22 cellular contexts compared by ENCODE assay signal in the genomic region with DNA sequence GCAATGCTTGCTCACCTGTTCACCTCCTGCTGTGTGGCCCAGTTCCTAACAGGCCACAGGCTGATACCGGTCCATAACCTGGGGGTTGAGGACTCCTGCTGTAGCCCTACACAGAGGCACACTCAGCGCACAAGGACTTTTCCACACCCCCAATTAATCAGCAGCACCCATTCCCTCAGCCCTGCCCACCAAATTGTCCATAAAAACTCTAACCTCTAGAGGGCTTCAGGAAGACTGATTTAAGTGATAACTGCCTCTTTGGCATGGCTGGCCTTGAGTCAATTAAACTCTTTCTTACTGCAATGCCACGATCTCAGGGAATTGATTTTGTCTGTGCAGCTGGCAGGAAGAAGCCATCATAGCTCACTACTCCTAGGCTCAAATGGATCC.
A peak's percentile ranks its signal among the peaks of the same experiment; 100 is the strongest.
DNase-seq lines count a peak whose midpoint lies in the region; ATAC-seq and TF ChIP-seq lines count a peak whose summit lies in the region.
"Had no signal": no experiment of that assay in that cellular context is flagged by ENCODE, and none has a peak within 500 bp of the region (broad histone marks: within the 10 kb centered on the region; RNA-seq: fewer than 3 reads in every experiment).

No MANE protein-coding gene starts in this region.

- no peaks in the 10 kb centered on the region for H3K36me3 Mint-ChIP-seq in activated naive CD4-positive, alpha-beta T cell treated with anti-CD3 and anti-CD28 coated beads, Interleukin-2, amount 50 U/mL, for 72 hours

- no peak for ATAC-seq in activated naive CD4-positive, alpha-beta T cell treated with anti-CD3 and anti-CD28 coated beads, Interleukin-2, amount 50 U/mL, for 72 hours
- ATAC-seq: gastrocnemius medialis; naive thymus-derived CD4-positive, alpha-beta T cell had no signal

- H3K9me3 ChIP-seq in esophagus squamous epithelium, result no peaks in the 10 kb centered on the region
- H3K9me3 ChIP-seq: ascending aorta, gastrocnemius medialis, spleen, upper lobe of left lung had no signal

- H3K36me3 ChIP-seq in esophagus squamous epithelium, result no peaks in the 10 kb centered on the region
- H3K36me3 ChIP-seq in urinary bladder (ENCODE audit: insufficient read depth), result no peaks in the 10 kb centered on the region
- H3K36me3 ChIP-seq: ascending aorta, gastrocnemius medialis, spleen, upper lobe of left lung had no signal

- no peaks in the 10 kb centered on the region for H3K27me3 ChIP-seq in esophagus squamous epithelium
- H3K27me3 ChIP-seq: ascending aorta, gastrocnemius medialis, spleen, upper lobe of left lung had no signal

- peak in 2 of 3 experiments; percentile 12 to 47 for DNase-seq in NCI-H1417 (lab: John Stamatoyannopoulos, UW)
- no peak for DNase-seq in NCI-H1417 treated with DMSO at 0.1 percent for 48 hours (lab: John Stamatoyannopoulos, UW)
- peak; percentile 19 for DNase-seq in NCI-H69 (lab: John Stamatoyannopoulos, UW)
- DNase-seq in esophagus squamous epithelium (lab: John Stamatoyannopoulos, UW), result no peak
- DNase-seq in activated naive CD4-positive, alpha-beta T cell treated with anti-CD3 and anti-CD28 coated beads, Interleukin-2, amount 50 U/mL, for 72 hours (ENCODE audit: low spot score in 2 of 2), result no peak
- DNase-seq in effector CD4-positive, alpha-beta T cell, result no peak
- no peak for DNase-seq in medulla oblongata (ENCODE audit: extremely low spot score)
- DNase-seq: activated CD4-positive, CD25-positive, alpha-beta regulatory T cell treated with anti-CD3 and anti-CD28 coated beads, Interleukin-2, amount 50 U/mL, for 72 hours; CD4-positive, alpha-beta T cell; DND-41; gastrocnemius medialis; MM.1S; naive thymus-derived CD4-positive, alpha-beta T cell; NCI-H2081 treated with DMSO at 0.1 percent for 48 hours; NK-92 treated with Interleukin-12 subunit alpha and Interleukin-12 subunit beta, amount 100 ng/mL, for 24 hours; posterior cingulate gyrus; SHP77 treated with DMSO at 0.1 percent for 48 hours; spleen; stimulated activated naive CD4-positive, alpha-beta T cell had no signal

- H3K27ac Mint-ChIP-seq in activated naive CD4-positive, alpha-beta T cell treated with anti-CD3 and anti-CD28 coated beads, Interleukin-2, amount 50 U/mL, for 72 hours, result no peak overlapping the region
- H3K27ac Mint-ChIP-seq: CD4-positive, alpha-beta T cell; naive thymus-derived CD4-positive, alpha-beta T cell had no signal

- H3K27ac ChIP-seq in esophagus squamous epithelium (peak overlapping the region; percentile 21 to 81 (median 70)), urinary bladder (ENCODE audit: low read depth) (peak overlapping the region; percentile 3)
- H3K27ac ChIP-seq: ascending aorta, gastrocnemius medialis, upper lobe of left lung had no signal

- TF ChIP-seq POLR2A in esophagus squamous epithelium (IDR thresholded peaks at IDR 0.05), result no peak

- no peak for TF ChIP-seq CTCF in esophagus squamous epithelium (IDR thresholded peaks at IDR 0.05)

- WGBS in esophagus squamous epithelium, 2 donors, result 55 to 68% methylated on average over 3 of the region's 3 CpGs
- 81% methylated on average over 3 of the region's 3 CpGs for WGBS in urinary bladder

- H3K9me3 Mint-ChIP-seq in activated naive CD4-positive, alpha-beta T cell treated with anti-CD3 and anti-CD28 coated beads, Interleukin-2, amount 50 U/mL, for 72 hours, result no peaks in the 10 kb centered on the region
- H3K9me3 Mint-ChIP-seq: CD4-positive, alpha-beta T cell; naive thymus-derived CD4-positive, alpha-beta T cell had no signal

- peaks cover 0 to 42% (median 3%) of the 10 kb centered on the region in 3 donors for H3K4me1 ChIP-seq in esophagus squamous epithelium
- H3K4me1 ChIP-seq in urinary bladder (ENCODE audit: insufficient read depth), result no peaks in the 10 kb centered on the region
- H3K4me1 ChIP-seq: ascending aorta had no signal

- intact Hi-C loops in esophagus squamous epithelium (cut with DNase I), result no loop called here

- H3K4me3 ChIP-seq in esophagus squamous epithelium (no peak overlapping the region), urinary bladder (ENCODE audit: low read depth, low read length) (no peak overlapping the region)
- H3K4me3 ChIP-seq: ascending aorta, gastrocnemius medialis, spleen, upper lobe of left lung had no signal

Comparison
In these comparisons a context has a peak if more than half of its experiments do, and no peak if none do; other contexts are left out.
1. DNase-seq: peak in NCI-H1417 (2 of 3) and NCI-H69 (single experiment); none in NCI-H1417 treated with DMSO at 0.1 percent for 48 hours (single experiment), esophagus squamous epithelium (single experiment), activated naive CD4-positive, alpha-beta T cell treated with anti-CD3 and anti-CD28 coated beads, Interleukin-2, amount 50 U/mL, for 72 hours (0 of 2), effector CD4-positive, alpha-beta T cell (single experiment) and medulla oblongata (single experiment).